ENCODE assay signal across 15 cellular contexts in genomic region chr5:2738156-2738699, GRCh38. TPM values are rescaled to one million over a fixed set of nuclear protein-coding genes. Genes with fewer than 3 reads are reported as not detected.
DNase-seq lines count a peak whose midpoint lies in the region; ATAC-seq, FAIRE-seq and TF ChIP-seq lines count a peak whose summit lies in the region.
"Had no signal": no experiment of that assay in that cellular context is flagged by ENCODE, and none has a peak within 500 bp of the region (broad histone marks: within the 10 kb centered on the region; RNA-seq: fewer than 3 reads in every experiment).

No MANE protein-coding gene starts in this region.

- H3K9me3 Mint-ChIP-seq in neural progenitor cell = peaks cover 5% of the 10 kb centered on the region

- H3K4me1 Mint-ChIP-seq in neural progenitor cell = peaks cover 17% of the 10 kb centered on the region

- TF ChIP-seq RAD21 in H1 (IDR thresholded peaks at IDR 0.05 in 1 of 2, conservative IDR thresholded peaks at IDR 0.05 in 1 of 2; ENCODE audit: low read depth in 2 of 2, low read length in 2 of 2) = no peak

- no peak for FAIRE-seq in H1 (lab: Jason Lieb, UNC)
- FAIRE-seq: A549, H54, RCC 7860 had no signal

- peaks cover 13% of the 10 kb centered on the region for H3K36me3 Mint-ChIP-seq in neural progenitor cell

- no peak overlapping the region for H3K27ac ChIP-seq in HUES6 (ENCODE audit: low read depth, low read length)
- H3K27ac ChIP-seq in H1 (ENCODE audit: low read depth, low read length) = no peak overlapping the region
- H3K27ac ChIP-seq in neural progenitor cell = no peak overlapping the region
- H3K27ac ChIP-seq: A549 had no signal

- no peak overlapping the region for H3K4ac ChIP-seq in H1 (replicated peaks; ENCODE audit: insufficient read length, low read depth, low read length)

- H2BK20ac ChIP-seq in H1 (ENCODE audit: low read length) = no peak overlapping the region

- H3K4me2 ChIP-seq in H1 (ENCODE audit: insufficient read depth in 1 of 2, low read depth in 2 of 2, low read length in 2 of 2) (peak overlapping the region; percentile 78 to 79), neural progenitor cell (no peak overlapping the region)

- no peak overlapping the region for H2AK5ac ChIP-seq in H1 (ENCODE audit: low read depth, low read length)

- H3K79me2 ChIP-seq in H1 (ENCODE audit: control insufficient read depth in 1 of 2, insufficient read depth in 2 of 2, low read length in 2 of 2) (0 out of 4 replicates have a peak, but pooled peaks cover 0 to 2% of the 10 kb centered on the region in 2 experiments), neural progenitor cell (ENCODE audit: low read depth) (no peaks in the 10 kb centered on the region)

- no peak for TF ChIP-seq POLR2A in H1 (IDR thresholded peaks at IDR 0.05; ENCODE audit: control extremely low read depth in 1 of 2, low read depth in 2 of 2, low read length in 2 of 2)

- 0 out of 2 replicates have a peak overlapping the region, but pooled peaks have one; percentile 48 for H3K18ac ChIP-seq in H1 (ENCODE audit: extremely low read depth, low read length)

- H3K27me3 ChIP-seq in HUES6 (ENCODE audit: control insufficient read depth, insufficient read depth, low read length) (peaks cover 84% of the 10 kb centered on the region), H1 (replicated peaks in 1 of 4; ENCODE audit: control insufficient read depth in 3 of 4, extremely low read depth in 1 of 4, insufficient read depth in 3 of 4, low read length in 3 of 4) (peaks cover 31 to 63% (median 57%) of the 10 kb centered on the region in 4 experiments), neural progenitor cell (peaks cover 71% of the 10 kb centered on the region)

- H3K9me3 ChIP-seq in HUES6 (ENCODE audit: control insufficient read depth, insufficient read depth, low read depth, low read length) (no peaks in the 10 kb centered on the region), H1 (ENCODE audit: insufficient read depth in 2 of 2, low read depth in 1 of 2, low read length in 1 of 2) (no peaks in the 10 kb centered on the region), neural progenitor cell (ENCODE audit: low read depth) (no peaks in the 10 kb centered on the region)
- H3K9me3 ChIP-seq: A549 had no signal

- H3K27me3 Mint-ChIP-seq in neural progenitor cell (ENCODE audit: insufficient read depth, low read depth) = peaks cover 16% of the 10 kb centered on the region

- no peaks in the 10 kb centered on the region for H3K36me3 ChIP-seq in HUES6 (ENCODE audit: control insufficient read depth, insufficient read depth, low read length)
- H3K36me3 ChIP-seq in H1 (ENCODE audit: control insufficient read depth in 2 of 4, insufficient read depth in 4 of 4, low read length in 3 of 4) = peaks cover 0 to 4% (median 0%) of the 10 kb centered on the region in 4 experiments; a peak in 2 of 8 replicates
- H3K36me3 ChIP-seq in neural progenitor cell = no peaks in the 10 kb centered on the region

- TF ChIP-seq CTCF in H1 (IDR thresholded peaks at IDR 0.05; ENCODE audit: control extremely low read depth in 1 of 3, insufficient read depth in 1 of 3, low read depth in 1 of 3, low read length in 3 of 3) = no peak
- no peak for TF ChIP-seq CTCF in neural progenitor cell (IDR thresholded peaks at IDR 0.05)

- no peak overlapping the region for H3K14ac ChIP-seq in H1 (ENCODE audit: insufficient read length)

- no peak overlapping the region for H4K5ac ChIP-seq in H1 (ENCODE audit: insufficient read length, low read depth, low read length)

- CTCF ChIA-PET in H1 (lab: Charles Lee; ENCODE audit: partially characterized antibody) = interaction anchor here (1.6 kb wide), 1 partner anchor 22 kb away, joined by 3 read pairs; no protein-coding TSS in a partner anchor

- no peak overlapping the region for H2BK5ac ChIP-seq in H1 (ENCODE audit: low read depth, low read length)

- H4K20me1 ChIP-seq in H1 (replicated peaks in 1 of 2; ENCODE audit: control insufficient read depth in 1 of 2, insufficient read depth in 2 of 2, low read length in 2 of 2) (peaks cover 8 to 12% of the 10 kb centered on the region in 2 experiments), neural progenitor cell (ENCODE audit: low read depth) (peaks cover 35% of the 10 kb centered on the region)

- H2BK15ac ChIP-seq in H1 (ENCODE audit: low read length) = no peak overlapping the region

- H3K4me3 Mint-ChIP-seq in neural progenitor cell = peak overlapping the region; percentile 18

- no peak overlapping the region for H2BK120ac ChIP-seq in H1 (replicated peaks; ENCODE audit: low read depth, low read length)

- H3K4me1 ChIP-seq in HUES6 (ENCODE audit: control insufficient read depth, insufficient read depth, low read length) (peaks cover 16% of the 10 kb centered on the region; the same call in 1 of the 2 replicates), H1 (replicated peaks in 1 of 4; ENCODE audit: control insufficient read depth in 3 of 4, insufficient read depth in 4 of 4, low read length in 3 of 4) (peaks cover 3 to 28% (median 12%) of the 10 kb centered on the region in 4 experiments), neural progenitor cell (peaks cover 16% of the 10 kb centered on the region)
- H3K4me1 ChIP-seq: A549 had no signal

- 0 out of 2 replicates have a peak overlapping the region, but pooled peaks have one; percentile 14 for H4K8ac ChIP-seq in H1 (ENCODE audit: extremely low read depth, insufficient read depth, low read length)

- no peak overlapping the region for H2BK12ac ChIP-seq in H1 (ENCODE audit: low read depth, low read length)

- ATAC-seq in sciatic nerve = no peak

- peaks cover 8% of the 10 kb centered on the region; the same call in 1 of the 2 replicates for H3K23me2 ChIP-seq in H1 (ENCODE audit: low read depth, low read length)

- H3K4me3 ChIP-seq in HUES6 (ENCODE audit: low read depth, low read length) (peak overlapping the region; percentile 60; the same call in 1 of the 2 replicates), H1 (ENCODE audit: extremely low read depth in 1 of 4, insufficient read depth in 2 of 4, low read depth in 3 of 4, low read length in 4 of 4) (peak overlapping the region in 1 of 4 experiments; percentile 62; a peak in 3 of 8 replicates), neural progenitor cell (no peak overlapping the region)

- peak; percentile 92 for DNase-seq in DMS153 (lab: John Stamatoyannopoulos, UW)
- no peak for DNase-seq in H1 (ENCODE audit: low read depth in 1 of 2, low spot score in 2 of 2)
- DNase-seq in neural progenitor cell (ENCODE audit: low spot score) = no peak
- DNase-seq in OCI-M2 (lab: John Stamatoyannopoulos, UW; ENCODE audit: unreplicated experiment) = no peak
- no peak for DNase-seq in activated CD4-positive, CD25-positive, alpha-beta regulatory T cell (lab: John Stamatoyannopoulos, UW)
- no peak for DNase-seq in NK-92 (lab: John Stamatoyannopoulos, UW; ENCODE audit: unreplicated experiment)
- DNase-seq in sciatic nerve (ENCODE audit: low spot score) = no peak
- DNase-seq: Calu3, NCI-H146, NCI-H446 treated with DMSO at 0.1 percent for 48 hours, SHP77 had no signal

- H2AFZ ChIP-seq in H1 (ENCODE audit: low read length) = no peak overlapping the region
- H2AFZ ChIP-seq in neural progenitor cell (replicated peaks) = no peak overlapping the region

- H3K56ac ChIP-seq in H1 (replicated peaks; ENCODE audit: insufficient read length, low read depth, low read length) = no peak overlapping the region

- H3K23ac ChIP-seq in H1 (ENCODE audit: insufficient read length) = no peak overlapping the region

- 13% methylated on average over 10 of the region's 10 CpGs; no CpG with 5 or more reads in 1 of the 2 experiments for WGBS in H1 (ENCODE audit: extremely low coverage in 1 of 2, insufficient coverage in 1 of 2, insufficient read length in 1 of 2, insufficient replicate concordance in 2 of 2, low coverage in 1 of 2, low lambda C conversion rate in 2 of 2, missing lambda C conversion rate in 1 of 2), 2 experiments

- no peak overlapping the region for H3K27ac Mint-ChIP-seq in neural progenitor cell

- POLR2A ChIA-PET in H1 (lab: Charles Lee; ENCODE audit: partially characterized antibody) = interaction anchor here (1.4 to 4.0 kb wide), 2 partner anchors 13 to 18 kb away, joined by 6 to 64 read pairs; partner anchors contain the start of gene IRX2

- TF ChIP-seq EP300 in H1 (IDR thresholded peaks at IDR 0.05; ENCODE audit: borderline replicate concordance in 1 of 2, low read depth in 2 of 2, low read length in 2 of 2) = no peak

- peaks cover 22% of the 10 kb centered on the region for H3F3A ChIP-seq in neural progenitor cell (ENCODE audit: low read depth)

- H3K9ac ChIP-seq in HUES6 (ENCODE audit: low read length) (no peak overlapping the region), H1 (replicated peaks in 1 of 4; ENCODE audit: extremely low read depth in 1 of 4, low read depth in 3 of 4, low read length in 3 of 4) (no peak overlapping the region), neural progenitor cell (no peak overlapping the region)

- no peaks in the 10 kb centered on the region for H3K79me1 ChIP-seq in H1 (ENCODE audit: low read depth, low read length)

- intact Hi-C loops in sciatic nerve (cut with DNase I) = no loop called here

- no peak overlapping the region for H4K91ac ChIP-seq in H1 (replicated peaks; ENCODE audit: insufficient read length, low read length)

TF ChIP-seq in H1, 55 proteins besides CTCF, POLR2A, EP300 and RAD21 (continues in another document):
- no peak for TF ChIP-seq ATF3 (IDR thresholded peaks at IDR 0.05; ENCODE audit: insufficient read depth, low read depth, low read length)
- no peak for TF ChIP-seq SIX5 (IDR thresholded peaks at IDR 0.05; ENCODE audit: low read depth, low read length)
- no peak for TF ChIP-seq SAP30 (IDR thresholded peaks at IDR 0.05; ENCODE audit: insufficient read depth, insufficient replicate concordance, low read length)
- no peak for TF ChIP-seq BRCA1 (IDR thresholded peaks at IDR 0.05; ENCODE audit: low read depth, low read length)
- TF ChIP-seq PHF8 (conservative IDR thresholded peaks at IDR 0.05; ENCODE audit: low read depth, low read length) = no peak
- TF ChIP-seq SP4 (IDR thresholded peaks at IDR 0.05; ENCODE audit: low read length) = no peak
- TF ChIP-seq TBP (IDR thresholded peaks at IDR 0.05; ENCODE audit: low read depth, low read length) = no peak

RNA-seq across cellular contexts. Expression of gene IRX2, which starts 13.2 kb away (rescaled TPM):
- 40.4 and 47.5 TPM in 2 replicates for total RNA-seq in H1 (2021; fragmentation: NEBNext Ultra II Directional; extraction: Animal tissue kit (Norgen Biotek cat#: 25700))
- 23.4 and 39.6 TPM in 2 replicates for polyA plus RNA-seq in H1 (2011; rRNA removed)
- polyA plus RNA-seq in H1 (2011; cell fraction: cytosol; rRNA removed) = 51.8 TPM
- 75.4 TPM for polyA plus RNA-seq in H1 (2011; cell fraction: nucleus; rRNA removed)
- polyA plus RNA-seq in H1 (2012, experiment 1 of 2) = 32.1 to 35.9 TPM (median 35.0 TPM) in 4 replicates
- 16.8 TPM for polyA plus RNA-seq in H1 (2012, experiment 2 of 2)
- 9.2 TPM for polyA plus RNA-seq in H1 (2013, experiment 1 of 2)
- 8.2 TPM for polyA plus RNA-seq in H1 (2013, experiment 2 of 2)
- polyA minus RNA-seq in H1 (2011; rRNA and poly(A)+ RNA removed) = 7.6 and 12.7 TPM in 2 replicates
- polyA minus RNA-seq in H1 (2011; cell fraction: cytosol; rRNA and poly(A)+ RNA removed) = 44.1 TPM
- 57.0 TPM for polyA minus RNA-seq in H1 (2011; cell fraction: nucleus; rRNA and poly(A)+ RNA removed)
- 13.7 and 15.4 TPM in 2 replicates for total RNA-seq in neural progenitor cell (ENCODE audit: low replicate concordance)
- total RNA-seq in sciatic nerve = 0.13 TPM
- total RNA-seq: Calu3 had no signal

Comparison
In these comparisons a context has a peak if more than half of its experiments do, and no peak if none do; other contexts are left out.
1. RNA of gene IRX2, which starts 13.2 kb away (total RNA-seq): 40.4 to 47.5 TPM in H1 and 13.7 to 15.4 TPM in neural progenitor cell; 0.13 TPM in sciatic nerve (single experiment); every median in the first group is over 10 times any median in the second.